Comparison of ENCODE assay signal across 28 cellular contexts in the genomic region with DNA sequence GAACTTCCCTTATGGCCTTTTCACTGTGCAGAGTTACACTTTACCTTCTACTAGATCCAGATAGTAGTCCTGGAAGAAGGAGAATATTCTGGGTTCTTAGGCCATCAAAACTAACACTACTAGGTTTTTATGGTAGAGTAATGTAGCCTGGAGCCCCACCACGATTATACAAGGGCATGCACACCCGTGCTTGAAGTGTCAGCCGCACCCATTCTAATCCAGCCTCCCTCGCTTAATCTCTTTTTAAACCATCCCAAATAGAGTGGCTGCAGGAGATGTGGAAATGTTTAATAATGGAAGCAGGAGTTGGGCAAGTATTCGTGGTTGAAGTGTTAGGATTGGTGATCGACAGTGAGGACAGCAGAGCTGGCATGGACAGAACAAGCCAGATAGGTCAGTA.
"Had no signal": no experiment of that assay in that cellular context is flagged by ENCODE, and none has a peak within 500 bp of the region (broad histone marks: within the 10 kb centered on the region; RNA-seq: fewer than 3 reads in every experiment).

No MANE protein-coding gene starts in this region.

- H3K27me3 ChIP-seq: brain microvascular endothelial cell, MG63 had no signal

- DNase-seq: activated CD4-positive, alpha-beta T cell treated with anti-CD3 and anti-CD28 coated beads, Interleukin-2, amount 10 ng/mL, durations not matched to agents 24 days and 14 days; activated CD4-positive, alpha-beta T cell treated with anti-CD3 and anti-CD28 coated beads, Interleukin-2, amount 50 U/mL, for 4 hours; activated CD8-positive, alpha-beta T cell treated with anti-CD3 and anti-CD28 coated beads for 36 hours; activated effector memory CD4-positive, alpha-beta T cell treated with anti-CD3 and anti-CD28 coated beads, Interleukin-2, amount 50 U/mL, for 16 hours; activated naive CD4-positive, alpha-beta T cell; activated naive CD4-positive, alpha-beta T cell treated with anti-CD3 and anti-CD28 coated beads, Interleukin-2, amount 50 U/mL, for 16 hours; activated naive CD8-positive, alpha-beta T cell treated with anti-CD3 and anti-CD28 coated beads for 36 hours; activated T-cell treated with anti-CD3 and anti-CD28 coated beads, Interleukin-2, amount 50 U/mL, for 1 hour; activated T-cell treated with anti-CD3 and anti-CD28 coated beads, Interleukin-2, amount 50 U/mL, for 72 hours; amniotic stem cell; aorta; brain microvascular endothelial cell; central memory CD4-positive, alpha-beta T cell; Karpas-422; KBM-7; MG63; NCI-H1092 treated with DMSO at 0.1 percent for 48 hours; NCI-H1417; NCI-H146; NCI-H187 treated with DMSO at 0.1 percent for 48 hours; NCI-H2081; NCI-H226; NCI-H446 treated with DMSO at 0.1 percent for 48 hours; NCI-H524; NCI-H69; NK-92 treated with Interleukin-12 subunit alpha and Interleukin-12 subunit beta, amount 100 ng/mL, for 24 hours; PC-9; Right ventricle myocardium superior had no signal

- H3K4me3 ChIP-seq: MG63, PC-9 had no signal

- H3K36me3 ChIP-seq: brain microvascular endothelial cell, MG63 had no signal

- H3K27ac ChIP-seq: brain microvascular endothelial cell, PC-9 had no signal

- H3K9me3 ChIP-seq: MG63 had no signal
